In the genomic region with DNA sequence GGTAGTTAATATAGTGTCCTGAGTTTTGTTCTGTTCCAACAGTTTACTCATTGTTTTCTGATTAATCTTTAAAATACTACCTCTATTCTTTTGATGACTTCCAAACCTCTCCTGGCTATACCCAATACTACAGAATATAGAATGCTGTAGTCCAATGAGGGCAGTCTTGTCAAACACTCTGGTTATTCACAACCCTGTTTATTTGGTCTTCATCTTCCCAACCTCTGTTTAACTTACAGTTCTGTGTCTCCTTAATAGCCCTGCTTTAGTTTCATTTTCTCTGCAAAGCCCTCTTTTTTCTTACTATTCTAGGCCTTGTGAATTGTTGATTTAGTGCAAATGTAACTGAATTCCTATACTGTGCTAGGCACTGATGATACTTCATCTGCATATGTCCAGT, we compare ENCODE assay signal across 23 cellular contexts. TPM values are rescaled to one million over a fixed set of nuclear protein-coding genes. Genes with fewer than 3 reads are reported as not detected.
DNase-seq lines count a peak whose midpoint lies in the region; ATAC-seq, FAIRE-seq and TF ChIP-seq lines count a peak whose summit lies in the region.
"Had no signal": no experiment of that assay in that cellular context is flagged by ENCODE, and none has a peak within 500 bp of the region (broad histone marks: within the 10 kb centered on the region; RNA-seq: fewer than 3 reads in every experiment).

No MANE protein-coding gene starts in this region.

- H3K27me3 ChIP-seq in adipocyte (replicated peaks; ENCODE audit: control insufficient read depth, insufficient read depth, low read length) (no peaks in the 10 kb centered on the region), sigmoid colon (no peaks in the 10 kb centered on the region), colonic mucosa (no peaks in the 10 kb centered on the region)
- H3K27me3 ChIP-seq: ascending aorta, BLaER1 had no signal

- H3K4me1 ChIP-seq in adipocyte (ENCODE audit: control insufficient read depth, insufficient read depth, low read length) (peaks cover 12% of the 10 kb centered on the region), sigmoid colon (peaks cover 0 to 66% (median 29%) of the 10 kb centered on the region in 4 donors), colonic mucosa (peaks cover 6% of the 10 kb centered on the region)
- H3K4me1 ChIP-seq: ascending aorta had no signal

- no peaks in the 10 kb centered on the region for H3K36me3 ChIP-seq in adipocyte (ENCODE audit: control insufficient read depth, insufficient read depth, low read length, severe bottlenecking)
- no peaks in the 10 kb centered on the region for H3K36me3 ChIP-seq in sigmoid colon
- H3K36me3 ChIP-seq in colonic mucosa = no peaks in the 10 kb centered on the region
- H3K36me3 ChIP-seq: ascending aorta, BLaER1 had no signal

- no peak for ATAC-seq in activated naive CD8-positive, alpha-beta T cell treated with anti-CD3 and anti-CD28 coated beads, Interleukin-2, amount 10 ng/mL, durations not matched to agents 7 days and 5 days (ENCODE audit: low read depth)
- no peak for ATAC-seq in HG03565 (IDR thresholded peaks at IDR 0.05; ENCODE audit: unreplicated experiment)

- no peak for TF ChIP-seq CTCF in sigmoid colon (IDR thresholded peaks at IDR 0.05)
- no peak for TF ChIP-seq CTCF in colonic mucosa (IDR thresholded peaks at IDR 0.05)

- no peak for FAIRE-seq in RCC 7860 (lab: Jason Lieb, UNC)
- FAIRE-seq: GM18507, urothelium cell line had no signal

- H3K9me3 ChIP-seq in adipocyte (ENCODE audit: control insufficient read depth, low read length) (no peaks in the 10 kb centered on the region), sigmoid colon (no peaks in the 10 kb centered on the region), colonic mucosa (no peaks in the 10 kb centered on the region)
- H3K9me3 ChIP-seq: ascending aorta, BLaER1 had no signal

- peak overlapping the region; percentile 11 for H3K4me3 ChIP-seq in adipocyte (ENCODE audit: low read length)
- peak overlapping the region in 1 of 4 donors; percentile 5 for H3K4me3 ChIP-seq in sigmoid colon
- no peak overlapping the region for H3K4me3 ChIP-seq in colonic mucosa
- H3K4me3 ChIP-seq: ascending aorta, BLaER1 had no signal

- DNase-seq in activated naive CD8-positive, alpha-beta T cell treated with anti-CD3 and anti-CD28 coated beads, Interleukin-2, amount 10 ng/mL, durations not matched to agents 7 days and 5 days = no peak
- no peak for DNase-seq in activated naive CD8-positive, alpha-beta T cell treated with anti-CD3 and anti-CD28 coated beads for 36 hours
- peak; percentile 21 for DNase-seq in adipocyte (ENCODE audit: low read depth)
- peak; percentile 15 for DNase-seq in left kidney (ENCODE audit: low read depth, low spot score)
- DNase-seq in sigmoid colon = no peak
- no peak for DNase-seq in RCC 7860 (ENCODE audit: low spot score)
- no peak for DNase-seq in colonic mucosa
- DNase-seq: activated CD4-positive, alpha-beta T cell treated with anti-CD3 and anti-CD28 coated beads, Interleukin-2, amount 50 U/mL, for 4 hours; Calu3; HCEC 1CT; islet precursor cell; NCI-H187 treated with DMSO at 0.1 percent for 48 hours; NCI-H2227 treated with DMSO at 0.1 percent for 48 hours; NCI-H774; substantia nigra; T-helper 2 cell had no signal

- TF ChIP-seq POLR2A in sigmoid colon (IDR thresholded peaks at IDR 0.05) = no peak

- H3K27me3 Mint-ChIP-seq in activated naive CD8-positive, alpha-beta T cell treated with anti-CD3 and anti-CD28 coated beads, Interleukin-2, amount 10 ng/mL, durations not matched to agents 7 days and 5 days = no peaks in the 10 kb centered on the region
- H3K27me3 Mint-ChIP-seq in activated naive CD8-positive, alpha-beta T cell treated with anti-CD3 and anti-CD28 coated beads for 36 hours = no peaks in the 10 kb centered on the region

- H3K27ac Mint-ChIP-seq in activated naive CD8-positive, alpha-beta T cell treated with anti-CD3 and anti-CD28 coated beads, Interleukin-2, amount 10 ng/mL, durations not matched to agents 7 days and 5 days = no peak overlapping the region
- no peak overlapping the region for H3K27ac Mint-ChIP-seq in activated naive CD8-positive, alpha-beta T cell treated with anti-CD3 and anti-CD28 coated beads for 36 hours

- peaks cover 3% of the 10 kb centered on the region for H3K36me3 Mint-ChIP-seq in activated naive CD8-positive, alpha-beta T cell treated with anti-CD3 and anti-CD28 coated beads, Interleukin-2, amount 10 ng/mL, durations not matched to agents 7 days and 5 days
- no peaks in the 10 kb centered on the region for H3K36me3 Mint-ChIP-seq in activated naive CD8-positive, alpha-beta T cell treated with anti-CD3 and anti-CD28 coated beads for 36 hours

- intact Hi-C loops in sigmoid colon (cut with DNase I) = loop anchor here (5.0 kb wide), 1 partner anchor 37 kb away; a partner anchor contains a TSS
- intact Hi-C loops in colonic mucosa (cut with DNase I) = no loop called here

- peak overlapping the region; percentile 38 for H3K4me3 Mint-ChIP-seq in activated naive CD8-positive, alpha-beta T cell treated with anti-CD3 and anti-CD28 coated beads, Interleukin-2, amount 10 ng/mL, durations not matched to agents 7 days and 5 days
- no peak overlapping the region for H3K4me3 Mint-ChIP-seq in activated naive CD8-positive, alpha-beta T cell treated with anti-CD3 and anti-CD28 coated beads for 36 hours
- H3K4me3 Mint-ChIP-seq: neural crest cell had no signal

- H3K27ac ChIP-seq in sigmoid colon (peak overlapping the region in 3 of 4 donors; percentile 16 to 46 (median 25)), colonic mucosa (no peak overlapping the region)
- H3K27ac ChIP-seq: ascending aorta, BLaER1, VCaP had no signal

- TF ChIP-seq EP300 in sigmoid colon (IDR thresholded peaks at IDR 0.05) = no peak

- H3K9ac ChIP-seq in adipocyte (ENCODE audit: low read length) = no peak overlapping the region
- H3K9ac ChIP-seq in colonic mucosa (ENCODE audit: low read depth in 2 of 2, low read length in 2 of 2) = no peak overlapping the region
- H3K9ac ChIP-seq: BLaER1 had no signal

- peaks cover 6% of the 10 kb centered on the region for H3K4me1 Mint-ChIP-seq in activated naive CD8-positive, alpha-beta T cell treated with anti-CD3 and anti-CD28 coated beads, Interleukin-2, amount 10 ng/mL, durations not matched to agents 7 days and 5 days
- H3K4me1 Mint-ChIP-seq in activated naive CD8-positive, alpha-beta T cell treated with anti-CD3 and anti-CD28 coated beads for 36 hours = peaks cover 17% of the 10 kb centered on the region

- H3K9me3 Mint-ChIP-seq in activated naive CD8-positive, alpha-beta T cell treated with anti-CD3 and anti-CD28 coated beads, Interleukin-2, amount 10 ng/mL, durations not matched to agents 7 days and 5 days = no peaks in the 10 kb centered on the region
- H3K9me3 Mint-ChIP-seq in activated naive CD8-positive, alpha-beta T cell treated with anti-CD3 and anti-CD28 coated beads for 36 hours = no peaks in the 10 kb centered on the region
- H3K9me3 Mint-ChIP-seq: neural crest cell had no signal

- POLR2A ChIA-PET in activated naive CD8-positive, alpha-beta T cell treated with anti-CD3 and anti-CD28 coated beads, Interleukin-2, amount 10 ng/mL, durations not matched to agents 7 days and 5 days (lab: Charles Lee) = no interaction called here

RNA-seq across cellular contexts. Expression of a gene that starts 40.0 kb away (rescaled TPM):
- 1 to 10 TPM; 5.0 to 5.8 TPM for total RNA-seq in activated naive CD8-positive, alpha-beta T cell treated with anti-CD3 and anti-CD28 coated beads, Interleukin-2, amount 10 ng/mL, durations not matched to agents 7 days and 5 days
- 1 to 10 TPM; 1.6 to 1.9 TPM for total RNA-seq in activated naive CD8-positive, alpha-beta T cell treated with anti-CD3 and anti-CD28 coated beads for 36 hours
- total RNA-seq in sigmoid colon (10 to 100 TPM; 28.2 to 54.4 (median 45.2) TPM), colonic mucosa (10 to 100 TPM; 15.4 to 20.4 TPM)
- 1 to 10 TPM; 2.1 to 5.9 (median 2.4) TPM for polyA plus RNA-seq in sigmoid colon

Comparison
In these comparisons a context has a peak if more than half of its experiments do, and no peak if none do; other contexts are left out.
1. DNase-seq: peak in adipocyte (single experiment) and left kidney (single experiment); none in activated naive CD8-positive, alpha-beta T cell treated with anti-CD3 and anti-CD28 coated beads, Interleukin-2, amount 10 ng/mL, durations not matched to agents 7 days and 5 days (single experiment), activated naive CD8-positive, alpha-beta T cell treated with anti-CD3 and anti-CD28 coated beads for 36 hours (single experiment), sigmoid colon (single experiment), RCC 7860 (single experiment) and colonic mucosa (single experiment).